Comparison of ENCODE assay signal across 10 cellular contexts in genomic region chr22:18060646-18061620, GRCh38. TPM values are rescaled to one million over a fixed set of nuclear protein-coding genes. Genes with fewer than 3 reads are reported as not detected.
DNase-seq lines count a peak whose midpoint lies in the region; ATAC-seq, FAIRE-seq and TF ChIP-seq lines count a peak whose summit lies in the region.
"Had no signal": no experiment of that assay in that cellular context is flagged by ENCODE, and none has a peak within 500 bp of the region (broad histone marks: within the 10 kb centered on the region; RNA-seq: fewer than 3 reads in every experiment).

No MANE protein-coding gene starts in this region.

- H3K9me3 ChIP-seq in GM23248 (ENCODE audit: low read depth) (no peaks in the 10 kb centered on the region), adipocyte (ENCODE audit: control insufficient read depth, low read length) (no peaks in the 10 kb centered on the region), kidney (ENCODE audit: control insufficient read depth in 1 of 2, low read length in 2 of 2) (no peaks in the 10 kb centered on the region), skeletal muscle satellite cell (replicated peaks; ENCODE audit: low read length) (no peaks in the 10 kb centered on the region)

- intact Hi-C loops in kidney (cut with DNase I): no loop called here

- no peak for FAIRE-seq in kidney (lab: Jason Lieb, UNC)

- WGBS in GM23248 (ENCODE audit: low coverage in 1 of 2, low lambda C conversion rate in 2 of 2, missing lambda C conversion rate in 2 of 2), 2 experiments: 44 to 47% methylated on average over 13 of the region's 13 CpGs

- H3K4me2 ChIP-seq in GM23248 (ENCODE audit: unreplicated experiment): peak overlapping the region; percentile 69
- peak overlapping the region; percentile 38 for H3K4me2 ChIP-seq in skeletal muscle satellite cell (ENCODE audit: low read length)

- peak overlapping the region; percentile 77 for H3K27ac ChIP-seq in GM23248
- peak overlapping the region; percentile 65 to 71 for H3K27ac ChIP-seq in kidney (ENCODE audit: low read depth in 2 of 2, low read length in 2 of 2)

- H3K4me1 ChIP-seq in GM23248 (ENCODE audit: insufficient read depth) (peaks cover 42% of the 10 kb centered on the region), adipocyte (ENCODE audit: control insufficient read depth, insufficient read depth, low read length) (peaks cover 34% of the 10 kb centered on the region), kidney (ENCODE audit: control insufficient read depth in 1 of 2, insufficient read depth in 1 of 2, low read depth in 1 of 2, low read length in 2 of 2) (peaks cover 0 to 9% of the 10 kb centered on the region in 2 donors), skeletal muscle satellite cell (ENCODE audit: control insufficient read depth, insufficient read depth, low read length) (peaks cover 34% of the 10 kb centered on the region)

- H3K9me2 ChIP-seq in GM23248 (ENCODE audit: insufficient read depth): no peaks in the 10 kb centered on the region

- DNase-seq in GM23248: peak; percentile 88
- peak; percentile 42 for DNase-seq in adipocyte (ENCODE audit: low read depth)
- DNase-seq in kidney: peak; percentile 77
- DNase-seq in activated CD8-positive, alpha-beta memory T cell treated with anti-CD3 and anti-CD28 coated beads, Interleukin-2, amount 50 U/mL, for 48 hours: no peak
- DNase-seq: activated CD4-positive, alpha-beta T cell treated with anti-CD3 and anti-CD28 coated beads, Interleukin-2, amount 50 U/mL, for 1 hour; amniotic stem cell had no signal

- in situ Hi-C loops in GM23248 (cut with MboI): no loop called here

- H3F3A ChIP-seq in GM23248 (ENCODE audit: insufficient read depth): peaks cover 30% of the 10 kb centered on the region

- peak overlapping the region; percentile 71 for H2AFZ ChIP-seq in GM23248

- H3K9ac ChIP-seq in GM23248 (peak overlapping the region; percentile 41; the same call in 1 of the 2 replicates), adipocyte (ENCODE audit: low read length) (no peak overlapping the region), kidney (ENCODE audit: low read length in 2 of 2) (no peak overlapping the region), skeletal muscle satellite cell (ENCODE audit: low read depth, low read length) (no peak overlapping the region)

- no peak for ATAC-seq in HG02571 (IDR thresholded peaks at IDR 0.05; ENCODE audit: unreplicated experiment)
- ATAC-seq in HG03432 (IDR thresholded peaks at IDR 0.05; ENCODE audit: unreplicated experiment): no peak
- ATAC-seq in GM21526 (IDR thresholded peaks at IDR 0.05; ENCODE audit: low FRiP score, unreplicated experiment): no peak

- no peak for TF ChIP-seq CTCF in kidney (IDR thresholded peaks at IDR 0.05; ENCODE audit: borderline replicate concordance, extremely low read depth, insufficient read depth)

- no peaks in the 10 kb centered on the region for H3K36me3 ChIP-seq in GM23248 (ENCODE audit: low read depth)
- no peaks in the 10 kb centered on the region for H3K36me3 ChIP-seq in adipocyte (ENCODE audit: control insufficient read depth, insufficient read depth, low read length, severe bottlenecking)
- no peaks in the 10 kb centered on the region for H3K36me3 ChIP-seq in kidney (ENCODE audit: control insufficient read depth in 1 of 2, insufficient read depth in 2 of 2, low read length in 2 of 2)
- H3K36me3 ChIP-seq in skeletal muscle satellite cell (ENCODE audit: insufficient read depth, low read length): no peaks in the 10 kb centered on the region

- H3K4me3 ChIP-seq in GM23248: no peak overlapping the region
- no peak overlapping the region for H3K4me3 ChIP-seq in adipocyte (ENCODE audit: low read length)
- no peak overlapping the region for H3K4me3 ChIP-seq in kidney (ENCODE audit: low read length in 2 of 2)
- peak overlapping the region; percentile 24 for H3K4me3 ChIP-seq in skeletal muscle satellite cell (ENCODE audit: low read length)

- H3K27me3 ChIP-seq in GM23248 (replicated peaks; ENCODE audit: insufficient read depth) (no peaks in the 10 kb centered on the region), adipocyte (replicated peaks; ENCODE audit: control insufficient read depth, insufficient read depth, low read length) (no peaks in the 10 kb centered on the region), skeletal muscle satellite cell (ENCODE audit: control insufficient read depth, insufficient read depth, low read length) (peaks cover 8% of the 10 kb centered on the region)

- no peaks in the 10 kb centered on the region for H3K79me2 ChIP-seq in GM23248 (ENCODE audit: insufficient read depth)

- no peaks in the 10 kb centered on the region for H4K20me1 ChIP-seq in GM23248 (ENCODE audit: insufficient read depth)

RNA-seq across cellular contexts. Expression of gene PEX26, which starts 16.9 kb away (rescaled TPM):
- total RNA-seq in GM23248 (2014; rRNA removed; shearing (Covaris generic)): 32.2 and 34.1 TPM in 2 replicates
- polyA plus RNA-seq in GM23248 (2016; fragmentation: Nextera tagmentation; extraction: Ambion mirVana) (4.0 and 4.7 TPM in 2 replicates), kidney (ENCODE audit: insufficient read depth, low read depth, low replicate concordance) (18.1 TPM)
- 45.2 TPM for total RNA-seq in kidney
- total RNA-seq in skeletal muscle satellite cell (2012; rRNA removed): 23.6 and 24.6 TPM in 2 replicates

RNA-seq across cellular contexts. Expression of gene MICAL3, which starts 36.6 kb away (rescaled TPM):
- 25.1 and 33.9 TPM in 2 replicates for total RNA-seq in GM23248 (2014; rRNA removed; shearing (Covaris generic))
- polyA plus RNA-seq in GM23248 (2016; fragmentation: Nextera tagmentation; extraction: Ambion mirVana) (6.1 and 6.6 TPM in 2 replicates), kidney (ENCODE audit: insufficient read depth, low read depth, low replicate concordance) (5.0 TPM)
- 99.4 TPM for total RNA-seq in kidney
- 22.3 and 25.1 TPM in 2 replicates for total RNA-seq in skeletal muscle satellite cell (2012; rRNA removed)

RNA-seq across cellular contexts. Expression of gene TUBA8, which starts 49.7 kb away (rescaled TPM):
- 0.32 TPM in 1 of 2 replicates, not detected in the other for total RNA-seq in GM23248 (2014; rRNA removed; shearing (Covaris generic))
- polyA plus RNA-seq in GM23248 (2016; fragmentation: Nextera tagmentation; extraction: Ambion mirVana) (0.13 TPM in 1 of 2 replicates, not detected in the other), kidney (ENCODE audit: insufficient read depth, low read depth, low replicate concordance) (5.9 TPM)
- total RNA-seq in kidney: 1.1 TPM
- not detected in 2 replicates for total RNA-seq in skeletal muscle satellite cell (2012; rRNA removed)
